Comparison of ENCODE assay signal across 12 cellular contexts in genomic region chr3:59540241-59540640, GRCh38.
DNase-seq lines count a peak whose midpoint lies in the region; ATAC-seq, FAIRE-seq and TF ChIP-seq lines count a peak whose summit lies in the region.
"Had no signal": no experiment of that assay in that cellular context is flagged by ENCODE, and none has a peak within 500 bp of the region (broad histone marks: within the 10 kb centered on the region; RNA-seq: fewer than 3 reads in every experiment).

No MANE protein-coding gene starts in this region.

- H3K4me1 ChIP-seq in mesodermal cell (ENCODE audit: control insufficient read depth, insufficient read depth, low read length, poor library complexity, severe bottlenecking): peaks cover 34% of the 10 kb centered on the region
- H3K4me1 ChIP-seq in HepG2 (ENCODE audit: insufficient read depth, low read length): no peaks in the 10 kb centered on the region
- H3K4me1 ChIP-seq: left lung had no signal

- DNase-seq in COLO668 (lab: John Stamatoyannopoulos, UW; ENCODE audit: unreplicated experiment) (peak; percentile 43), LHCN-M2 (ENCODE audit: low read depth) (peak; percentile 66), astrocyte of the spinal cord (ENCODE audit: low read depth, low spot score) (peak; percentile 71), HepG2 (ENCODE audit: low spot score) (no peak)
- DNase-seq in effector CD4-positive, alpha-beta T cell: no peak
- no peak for DNase-seq in stimulated activated CD4-positive, alpha-beta T cell treated with anti-CD3 and anti-CD28 coated beads, Interleukin-12 subunit alpha, Interleukin-12 subunit beta, amount 100 ng/mL, for 4 hours
- DNase-seq: activated CD4-positive, alpha-beta T cell treated with anti-CD3 and anti-CD28 coated beads for 4 hours; aorta; left lung; PC-9 had no signal

- no peak overlapping the region for H3K4me3 ChIP-seq in astrocyte of the spinal cord (ENCODE audit: low read depth, low read length)
- no peak overlapping the region for H3K4me3 ChIP-seq in mesodermal cell (ENCODE audit: extremely low read depth, insufficient read depth, low read length, poor library complexity, severe bottlenecking)
- H3K4me3 ChIP-seq in HepG2 (replicated peaks in 1 of 3; ENCODE audit: insufficient read depth in 1 of 3, low read depth in 2 of 3, low read length in 3 of 3): no peak overlapping the region
- H3K4me3 ChIP-seq: left lung, PC-9 had no signal

- no peak for TF ChIP-seq POLR2A in HepG2 (IDR thresholded peaks at IDR 0.05; ENCODE audit: insufficient read depth in 1 of 2, low read depth in 2 of 2, low read length in 2 of 2)

- H3K4me2 ChIP-seq in HepG2 (ENCODE audit: low read depth, low read length): no peak overlapping the region
- H3K4me2 ChIP-seq: PC-9 had no signal

- CTCF ChIA-PET in HepG2 (lab: Yijun Ruan, JAX; ENCODE audit: low intra/inter-chr PET ratio, low total read pairs): no interaction called here

- no peaks in the 10 kb centered on the region for H3K79me2 ChIP-seq in HepG2 (ENCODE audit: insufficient read depth, low read length)

- TF ChIP-seq CTCF in astrocyte of the spinal cord (IDR thresholded peaks at IDR 0.05; ENCODE audit: low read depth, low read length) (no peak), HepG2 (CRISPR knock-in tag; IDR thresholded peaks at IDR 0.05) (no peak)

- FAIRE-seq in HepG2 (lab: Jason Lieb, UNC): no peak

- H3K9me3 ChIP-seq in mesodermal cell (ENCODE audit: control insufficient read depth, low read length): no peaks in the 10 kb centered on the region
- no peaks in the 10 kb centered on the region for H3K9me3 ChIP-seq in HepG2 (ENCODE audit: low read length)
- H3K9me3 ChIP-seq: left lung had no signal

- WGBS in mesodermal cell (ENCODE audit: insufficient coverage in 2 of 2), 2 experiments: 43 to 67% methylated on average over 1 of the region's 3 CpGs
- 3% methylated on average over 3 of the region's 3 CpGs for WGBS in HepG2 (ENCODE audit: low lambda C conversion rate)

- ATAC-seq in HG02870 (IDR thresholded peaks at IDR 0.05; ENCODE audit: unreplicated experiment) (no peak), HepG2 (no peak)
- ATAC-seq: left lung had no signal

- no peak overlapping the region for H3K9ac ChIP-seq in HepG2 (ENCODE audit: insufficient read depth, low read depth, low read length)

- H4K20me1 ChIP-seq in HepG2 (ENCODE audit: insufficient read depth, low read length): no peaks in the 10 kb centered on the region

- TF ChIP-seq EP300 in HepG2 (IDR thresholded peaks at IDR 0.05; ENCODE audit: low read depth in 2 of 2, low read length in 2 of 2) (no peak), HepG2 (CRISPR knock-in tag; IDR thresholded peaks at IDR 0.05; ENCODE audit: borderline replicate concordance) (no peak)

- in situ Hi-C loops in astrocyte of the spinal cord (cut with HindIII; ENCODE audit: low sequenced_read_pairs) (no loop called here), HepG2 (cut with HindIII; ENCODE audit: extremely low pct_ligation_motif_present, low pct_unique_long_range_greater_than_20kb) (no loop called here)

- intact Hi-C loops in HepG2 (cut with micrococcal nuclease; ENCODE audit: unreplicated experiment): no loop called here

- POLR2A ChIA-PET in HepG2 (lab: Yijun Ruan, JAX): no interaction called here

- no peak for TF ChIP-seq RAD21 in HepG2 (CRISPR knock-in tag; IDR thresholded peaks at IDR 0.05)

- H3K27ac ChIP-seq in mesodermal cell (ENCODE audit: low read depth, low read length, severe bottlenecking) (peak overlapping the region; percentile 41), HepG2 (ENCODE audit: extremely low read length, insufficient read depth, low read length) (no peak overlapping the region)
- H3K27ac ChIP-seq: left lung, PC-9 had no signal

- no peak overlapping the region for H2AFZ ChIP-seq in HepG2 (ENCODE audit: low read length)
- H2AFZ ChIP-seq: PC-9 had no signal

- no TSS peak for BruUV-seq in HepG2 (replicated peaks; lab: Mats Ljungman, UMichigan)

- H3K36me3 ChIP-seq in mesodermal cell (ENCODE audit: control insufficient read depth, insufficient read depth, low read length): no peaks in the 10 kb centered on the region
- no peaks in the 10 kb centered on the region for H3K36me3 ChIP-seq in HepG2 (replicated peaks in 1 of 2; ENCODE audit: control insufficient read depth in 1 of 2, insufficient read depth in 2 of 2, low read length in 2 of 2)
- H3K36me3 ChIP-seq: left lung had no signal

- H3K27me3 ChIP-seq in HepG2 (ENCODE audit: control insufficient read depth in 1 of 2, insufficient read depth in 2 of 2, low read length in 2 of 2): peaks cover 0 to 4% of the 10 kb centered on the region in 2 experiments; a peak in 1 of 5 replicates
- H3K27me3 ChIP-seq: left lung had no signal

TF ChIP-seq in HepG2, 621 proteins besides CTCF, POLR2A, EP300 and RAD21:
- TF ChIP-seq SMAD3 (CRISPR knock-in tag; IDR thresholded peaks at IDR 0.05) (no peak), NR2C2 (CRISPR knock-in tag; IDR thresholded peaks at IDR 0.05; ENCODE audit: borderline replicate concordance) (no peak), ERF (CRISPR knock-in tag; IDR thresholded peaks at IDR 0.05) (no peak), SP4 (CRISPR knock-in tag; IDR thresholded peaks at IDR 0.05) (no peak), IRF2 (CRISPR knock-in tag; IDR thresholded peaks at IDR 0.05) (no peak)

Comparison
In these comparisons a context has a peak if more than half of its experiments do, and no peak if none do; other contexts are left out.
1. DNase-seq: peak in COLO668 (single experiment), LHCN-M2 (single experiment) and astrocyte of the spinal cord (single experiment); none in HepG2 (single experiment), effector CD4-positive, alpha-beta T cell (single experiment) and stimulated activated CD4-positive, alpha-beta T cell treated with anti-CD3 and anti-CD28 coated beads, Interleukin-12 subunit alpha, Interleukin-12 subunit beta, amount 100 ng/mL, for 4 hours (single experiment).